Comparison of ENCODE assay signal across 9 cellular contexts in genomic region chr9:93223241-93224180, GRCh38. TPM values are rescaled to one million over a fixed set of nuclear protein-coding genes. Genes with fewer than 3 reads are reported as not detected.
DNase-seq lines count a peak whose midpoint lies in the region; ATAC-seq and TF ChIP-seq lines count a peak whose summit lies in the region.
"Had no signal": no experiment of that assay in that cellular context is flagged by ENCODE, and none has a peak within 500 bp of the region (broad histone marks: within the 10 kb centered on the region; RNA-seq: fewer than 3 reads in every experiment).

No MANE protein-coding gene starts in this region.

- H3K36me3 ChIP-seq in fibroblast of lung (ENCODE audit: control insufficient read depth, insufficient read depth, low read length), result no peaks in the 10 kb centered on the region
- H3K36me3 ChIP-seq in prostate gland, result no peaks in the 10 kb centered on the region
- no peaks in the 10 kb centered on the region for H3K36me3 ChIP-seq in mesendoderm (ENCODE audit: control insufficient read depth, insufficient read depth, low read length)

- H3K27ac ChIP-seq in fibroblast of lung (ENCODE audit: insufficient read depth, low read length) (no peak overlapping the region), prostate gland (peak overlapping the region; percentile 37 to 63), mesendoderm (ENCODE audit: low read depth, low read length) (no peak overlapping the region)

- H3K4me1 ChIP-seq in fibroblast of lung (ENCODE audit: control insufficient read depth, extremely low read depth, insufficient read depth, low read length) (peaks cover 2% of the 10 kb centered on the region), prostate gland (replicated peaks) (peaks cover 17% of the 10 kb centered on the region), mesendoderm (ENCODE audit: control insufficient read depth, low read depth, low read length) (no peaks in the 10 kb centered on the region)

- H2AFZ ChIP-seq in fibroblast of lung (ENCODE audit: low read length), result no peak overlapping the region

- no peaks in the 10 kb centered on the region for H3K9me3 ChIP-seq in fibroblast of lung (ENCODE audit: control insufficient read depth, insufficient read depth, low read depth, low read length)
- H3K9me3 ChIP-seq in prostate gland, result no peaks in the 10 kb centered on the region

- no peak overlapping the region for H3K18ac ChIP-seq in mesendoderm (ENCODE audit: low read length)

- H4K8ac ChIP-seq in mesendoderm (ENCODE audit: low read depth, low read length), result no peak overlapping the region

- TF ChIP-seq CTCF in fibroblast of lung (conservative IDR thresholded peaks at IDR 0.05 in 1 of 2, IDR thresholded peaks at IDR 0.05 in 1 of 2; ENCODE audit: low read depth in 1 of 2, low read length in 2 of 2) (no peak), prostate gland (IDR thresholded peaks at IDR 0.05) (peak in 1 of 4 experiments; percentile 28)

- intact Hi-C loops in prostate gland (cut with DNase I), result no loop called here

- no peak overlapping the region for H2BK5ac ChIP-seq in mesendoderm (ENCODE audit: low read length)

- H3K4me3 ChIP-seq in fibroblast of lung (replicated peaks in 1 of 4; ENCODE audit: control extremely low read depth in 1 of 4, insufficient read depth in 1 of 4, low read depth in 3 of 4, low read length in 4 of 4) (no peak overlapping the region), prostate gland (no peak overlapping the region), mesendoderm (ENCODE audit: low read length) (no peak overlapping the region)

- no peak for ATAC-seq in GM19397 (IDR thresholded peaks at IDR 0.05; ENCODE audit: unreplicated experiment)

- WGBS in prostate gland, result 38% methylated on average over 16 of the region's 16 CpGs
- WGBS in mesendoderm (ENCODE audit: extremely low coverage, insufficient coverage, low lambda C conversion rate), result no CpG with 5 or more reads among the region's 16 CpGs

- no peaks in the 10 kb centered on the region for H3K79me1 ChIP-seq in mesendoderm (ENCODE audit: low read length)

- DNase-seq in DMS153 treated with DMSO at 0.1 percent for 48 hours (lab: John Stamatoyannopoulos, UW; ENCODE audit: unreplicated experiment), result peak; percentile 28
- peak; percentile 84 for DNase-seq in NCI-H226
- peak; percentile 70 to 79 for DNase-seq in fibroblast of lung (ENCODE audit: low read depth in 2 of 2)
- DNase-seq in prostate gland (ENCODE audit: low spot score), result peak; percentile 74
- DNase-seq in stimulated activated CD4-positive, alpha-beta T cell treated with anti-CD3 and anti-CD28 coated beads, Interleukin-2, amount 100 ng/mL, for 24 hours, result no peak
- no peak for DNase-seq in mesendoderm
- no peak for DNase-seq in stimulated activated CD4-positive, alpha-beta T cell treated with anti-CD3 and anti-CD28 coated beads, Interleukin-2, amount 100 ng/mL, for 48 hours
- DNase-seq: activated CD4-positive, alpha-beta memory T cell treated with anti-CD3 and anti-CD28 coated beads, Interleukin-2, amount 10 ng/mL, durations not matched to agents 7 days and 5 days had no signal

- no peak overlapping the region for H4K5ac ChIP-seq in mesendoderm (ENCODE audit: low read length)

- no peak overlapping the region for H3K23ac ChIP-seq in mesendoderm (ENCODE audit: low read length)

- TF ChIP-seq POLR2A in prostate gland (IDR thresholded peaks at IDR 0.05), result no peak

- H3K79me2 ChIP-seq in fibroblast of lung (ENCODE audit: control insufficient read depth, insufficient read depth, low read length) (no peaks in the 10 kb centered on the region), mesendoderm (ENCODE audit: control insufficient read depth, insufficient read depth, low read length) (no peaks in the 10 kb centered on the region)

- no peak overlapping the region for H2AK5ac ChIP-seq in mesendoderm (ENCODE audit: low read length)

- no peaks in the 10 kb centered on the region for H3K27me3 ChIP-seq in fibroblast of lung (ENCODE audit: control insufficient read depth, insufficient read depth, low read length)
- H3K27me3 ChIP-seq in prostate gland (replicated peaks; ENCODE audit: insufficient read depth), result no peaks in the 10 kb centered on the region
- no peaks in the 10 kb centered on the region for H3K27me3 ChIP-seq in mesendoderm (ENCODE audit: insufficient read depth, low read length, poor library complexity)

- H2BK120ac ChIP-seq in mesendoderm (ENCODE audit: low read depth, low read length), result no peak overlapping the region

- H4K20me1 ChIP-seq in fibroblast of lung (ENCODE audit: control insufficient read depth, extremely low read depth, insufficient read depth, low read length), result peaks cover 2% of the 10 kb centered on the region

- H2BK15ac ChIP-seq in mesendoderm (replicated peaks; ENCODE audit: low read depth), result no peak overlapping the region

- no peak overlapping the region for H3K56ac ChIP-seq in mesendoderm (ENCODE audit: low read length)

- H3K9ac ChIP-seq in fibroblast of lung (ENCODE audit: insufficient read depth, low read length) (no peak overlapping the region), mesendoderm (ENCODE audit: low read length) (no peak overlapping the region)

- no peak overlapping the region for H3K4me2 ChIP-seq in fibroblast of lung (ENCODE audit: extremely low read depth, insufficient read depth, low read length)
- no peak overlapping the region for H3K4me2 ChIP-seq in mesendoderm (ENCODE audit: low read length)

- H3K4ac ChIP-seq in mesendoderm (ENCODE audit: low read depth, low read length), result no peak overlapping the region

RNA-seq across cellular contexts. Expression of gene WNK2, which starts 39.6 kb away (rescaled TPM):
- total RNA-seq in fibroblast of lung (under 0.01 TPM in 1 of 2 replicates, not detected in the other), prostate gland (100 to 1,000 TPM in 1 of 2 donors, 10 to 100 TPM in 1; 77.9 to 136 TPM)
- polyA plus RNA-seq in fibroblast of lung, result not detected in 2 replicates
- polyA plus RNA-seq in fibroblast of lung (2012), result not detected in 2 replicates
- polyA minus RNA-seq in fibroblast of lung (ENCODE audit: low replicate concordance), result not detected in 2 replicates
- 21.9 TPM for polyA plus RNA-seq in mesendoderm (2013, experiment 1 of 2)
- 21.3 TPM for polyA plus RNA-seq in mesendoderm (2013, experiment 2 of 2)

Comparison
In these comparisons a context has a peak if more than half of its experiments do, and no peak if none do; other contexts are left out.
1. DNase-seq: peak in DMS153 treated with DMSO at 0.1 percent for 48 hours (single experiment), NCI-H226 (single experiment), fibroblast of lung (2 of 2) and prostate gland (single experiment); none in stimulated activated CD4-positive, alpha-beta T cell treated with anti-CD3 and anti-CD28 coated beads, Interleukin-2, amount 100 ng/mL, for 24 hours (0 of 2), mesendoderm (single experiment) and stimulated activated CD4-positive, alpha-beta T cell treated with anti-CD3 and anti-CD28 coated beads, Interleukin-2, amount 100 ng/mL, for 48 hours (0 of 2).
2. H3K27ac ChIP-seq: peak in prostate gland (2 of 2); none in fibroblast of lung (single experiment) and mesendoderm (single experiment).
3. RNA of gene WNK2, which starts 39.6 kb away (total RNA-seq): 77.9 to 136 TPM in prostate gland; under 0.01 TPM in fibroblast of lung; every median in the first group is over 10 times any median in the second.